10 cellular contexts compared by ENCODE assay signal in genomic region chr5:415928-416635, GRCh38. TPM values are rescaled to one million over a fixed set of nuclear protein-coding genes. Genes with fewer than 3 reads are reported as not detected.
A peak's percentile ranks its signal among the peaks of the same experiment; 100 is the strongest.
DNase-seq lines count a peak whose midpoint lies in the region; ATAC-seq, FAIRE-seq and TF ChIP-seq lines count a peak whose summit lies in the region.
"Had no signal": no experiment of that assay in that cellular context is flagged by ENCODE, and none has a peak within 500 bp of the region (broad histone marks: within the 10 kb centered on the region; RNA-seq: fewer than 3 reads in every experiment).

No MANE protein-coding gene starts in this region.

- H3K79me2 ChIP-seq in smooth muscle cell (ENCODE audit: low read depth): no peaks in the 10 kb centered on the region

- H3K27ac ChIP-seq in HEK293 (ENCODE audit: extremely low read depth, low read depth, low read length): peak overlapping the region; percentile 93
- peak overlapping the region; percentile 98 for H3K27ac ChIP-seq in SK-N-MC
- no peak overlapping the region for H3K27ac ChIP-seq in kidney (ENCODE audit: low read depth in 2 of 2, low read length in 2 of 2)
- H3K27ac ChIP-seq in smooth muscle cell (ENCODE audit: low read depth): peak overlapping the region; percentile 89

- H3K4me2 ChIP-seq in smooth muscle cell: peak overlapping the region; percentile 60

- no peaks in the 10 kb centered on the region for H3K9me3 Mint-ChIP-seq in Caco-2 (ENCODE audit: unreplicated experiment)

- H3K9ac ChIP-seq in SK-N-MC (ENCODE audit: insufficient read length): no peak overlapping the region
- H3K9ac ChIP-seq in kidney (ENCODE audit: low read length in 2 of 2): no peak overlapping the region
- no peak overlapping the region for H3K9ac ChIP-seq in smooth muscle cell (ENCODE audit: low read depth)

- ATAC-seq in GM21786 (IDR thresholded peaks at IDR 0.05; ENCODE audit: unreplicated experiment): no peak
- ATAC-seq in HG03469 (IDR thresholded peaks at IDR 0.05; ENCODE audit: unreplicated experiment): no peak

- CTCF ChIA-PET in HEK293 (lab: Yijun Ruan, JAX): interaction anchor here (0.7 to 1.1 kb wide), 2 partner anchors 95 to 188 kb away, joined by 3 to 4 read pairs; partner anchors contain the start of gene AHRR
- CTCF ChIA-PET in Caco-2 (lab: Charles Lee): no interaction called here

- no peak overlapping the region for H3K27ac Mint-ChIP-seq in Caco-2 (ENCODE audit: unreplicated experiment)

- peaks cover 17% of the 10 kb centered on the region for H3F3A ChIP-seq in smooth muscle cell (ENCODE audit: low read depth)

- no peak for TF ChIP-seq CTCF in HEK293 (tag by site-specific recombination; IDR thresholded peaks at IDR 0.05)
- TF ChIP-seq CTCF in kidney (IDR thresholded peaks at IDR 0.05; ENCODE audit: borderline replicate concordance, extremely low read depth, insufficient read depth): no peak
- no peak for TF ChIP-seq CTCF in smooth muscle cell (IDR thresholded peaks at IDR 0.05; ENCODE audit: borderline replicate concordance, insufficient read depth, poor library complexity, severe bottlenecking)
- TF ChIP-seq CTCF in Caco-2 (IDR thresholded peaks at IDR 0.05; ENCODE audit: insufficient read depth in 1 of 2, low read depth in 1 of 2, low read length in 1 of 2, severe bottlenecking in 1 of 2, unreplicated experiment in 1 of 2): no peak

- no peak overlapping the region for H2AFZ ChIP-seq in smooth muscle cell (ENCODE audit: low read depth)

- H3K4me3 Mint-ChIP-seq in Caco-2 (ENCODE audit: unreplicated experiment): no peak overlapping the region

- DNase-seq in SK-N-MC (ENCODE audit: low read depth, low spot score): no peak
- DNase-seq in kidney: peak; percentile 51
- DNase-seq in smooth muscle cell (lab: John Stamatoyannopoulos, UW; ENCODE audit: unreplicated experiment): no peak
- DNase-seq in Caco-2: no peak
- DNase-seq: central memory CD4-positive, alpha-beta T cell; MM.1S; NCI-H69 had no signal

- POLR2A ChIA-PET in HEK293 (lab: Yijun Ruan, JAX) (no interaction called here), Caco-2 (lab: Charles Lee) (no interaction called here)

- FAIRE-seq in kidney (lab: Jason Lieb, UNC): no peak

- no peaks in the 10 kb centered on the region for H3K27me3 ChIP-seq in smooth muscle cell (ENCODE audit: low read depth)
- H3K27me3 ChIP-seq in Caco-2 (replicated peaks; ENCODE audit: control insufficient read depth, insufficient read depth, low read length): no peaks in the 10 kb centered on the region

- BruUV-seq in Caco-2 (replicated peaks; lab: Mats Ljungman, UMichigan): no TSS peak

- H3K9me3 ChIP-seq in HEK293 (ENCODE audit: control insufficient read depth, insufficient read depth, low read depth, low read length) (no peaks in the 10 kb centered on the region), SK-N-MC (ENCODE audit: low read depth, low read length) (no peaks in the 10 kb centered on the region), kidney (ENCODE audit: control insufficient read depth in 1 of 2, low read length in 2 of 2) (no peaks in the 10 kb centered on the region), smooth muscle cell (replicated peaks; ENCODE audit: low read depth) (no peaks in the 10 kb centered on the region), Caco-2 (no peaks in the 10 kb centered on the region)

- H3K36me3 Mint-ChIP-seq in Caco-2 (ENCODE audit: insufficient read depth, unreplicated experiment): no peaks in the 10 kb centered on the region

- H3K4me1 ChIP-seq in HEK293 (ENCODE audit: control insufficient read depth, insufficient read depth, low read length) (peaks cover 11% of the 10 kb centered on the region; the same call in 1 of the 2 replicates), kidney (ENCODE audit: control insufficient read depth in 1 of 2, insufficient read depth in 1 of 2, low read depth in 1 of 2, low read length in 2 of 2) (no peaks in the 10 kb centered on the region), smooth muscle cell (ENCODE audit: low read depth) (peaks cover 26% of the 10 kb centered on the region), Caco-2 (peaks cover 8% of the 10 kb centered on the region; the same call in 1 of the 2 replicates)

- no peaks in the 10 kb centered on the region for H4K20me1 ChIP-seq in smooth muscle cell (ENCODE audit: low read depth)

- peaks cover under 1% of the 10 kb centered on the region for H3K27me3 Mint-ChIP-seq in Caco-2 (ENCODE audit: insufficient read depth, unreplicated experiment)

- peaks cover 0 to 15% of the 10 kb centered on the region in 2 experiments; a peak in 1 of 3 replicates for H3K36me3 ChIP-seq in HEK293 (ENCODE audit: control insufficient read depth in 2 of 2, insufficient read depth in 1 of 2, low read length in 2 of 2)
- peaks cover 15% of the 10 kb centered on the region; the same call in 1 of the 2 replicates for H3K36me3 ChIP-seq in SK-N-MC (ENCODE audit: insufficient read depth, low read length)
- no peaks in the 10 kb centered on the region for H3K36me3 ChIP-seq in kidney (ENCODE audit: control insufficient read depth in 1 of 2, insufficient read depth in 2 of 2, low read length in 2 of 2)
- H3K36me3 ChIP-seq in smooth muscle cell (ENCODE audit: low read depth): no peaks in the 10 kb centered on the region
- no peaks in the 10 kb centered on the region for H3K36me3 ChIP-seq in Caco-2 (ENCODE audit: control insufficient read depth, insufficient read depth, low read length)

- H3K4me1 Mint-ChIP-seq in Caco-2 (ENCODE audit: low read depth, unreplicated experiment): no peaks in the 10 kb centered on the region

- 60% methylated on average over 24 of the region's 24 CpGs for WGBS in smooth muscle cell (ENCODE audit: low lambda C conversion rate)

- intact Hi-C loops in kidney (cut with DNase I) (no loop called here), Caco-2 (cut with micrococcal nuclease; ENCODE audit: unreplicated experiment) (no loop called here)

- H3K4me3 ChIP-seq in HEK293 (ENCODE audit: low read depth, low read length) (no peak overlapping the region), SK-N-MC (peak overlapping the region; percentile 42), kidney (ENCODE audit: low read length in 2 of 2) (no peak overlapping the region), smooth muscle cell (no peak overlapping the region), Caco-2 (ENCODE audit: low read depth, low read length) (no peak overlapping the region)

TF ChIP-seq in HEK293, 187 proteins besides CTCF, POLR2A, EP300 and RAD21 (continues in another document):
- TF ChIP-seq TSHZ1 (tag by site-specific recombination; IDR thresholded peaks at IDR 0.05; ENCODE audit: borderline replicate concordance): no peak
- TF ChIP-seq ZBTB48 (tag by site-specific recombination; IDR thresholded peaks at IDR 0.05): peak; percentile 10; the same call in 1 of the 2 replicates
- TF ChIP-seq ZNF274 (IDR thresholded peaks at IDR 0.05; ENCODE audit: low read length): no peak
- TF ChIP-seq ZNF274 (tag by site-specific recombination; IDR thresholded peaks at IDR 0.05; ENCODE audit: borderline replicate concordance): no peak
- TF ChIP-seq ZNF549 (tag by site-specific recombination; IDR thresholded peaks at IDR 0.05): no peak
- TF ChIP-seq GLIS1 (tag by site-specific recombination; IDR thresholded peaks at IDR 0.05): no peak
- TF ChIP-seq PBX3 (CRISPR knock-in tag; IDR thresholded peaks at IDR 0.05): 0 out of 2 replicates have a peak, but pooled peaks have one; percentile 28
- TF ChIP-seq ZNF324 (tag by site-specific recombination; IDR thresholded peaks at IDR 0.05): no peak
- TF ChIP-seq HOXD13 (CRISPR knock-in tag; IDR thresholded peaks at IDR 0.05; ENCODE audit: borderline replicate concordance): no peak
- no peak for TF ChIP-seq ZNF624 (tag by site-specific recombination; IDR thresholded peaks at IDR 0.05)

RNA-seq across cellular contexts. Expression of gene EXOC3, which starts 26.9 kb away (rescaled TPM):
- total RNA-seq in kidney: 71.5 TPM
- 40.5 TPM for polyA plus RNA-seq in kidney (ENCODE audit: insufficient read depth, low read depth, low replicate concordance)
- total RNA-seq in smooth muscle cell: 22.6 and 30.5 TPM in 2 replicates
- polyA plus RNA-seq in smooth muscle cell: 22.9 and 23.6 TPM in 2 replicates
- total RNA-seq in Caco-2 (2022): 41.9 and 44.5 TPM in 2 replicates

Comparison
In these comparisons a context has a peak if more than half of its experiments do, and no peak if none do; other contexts are left out.
1. H3K27ac ChIP-seq: peak in HEK293 (single experiment), SK-N-MC (single experiment) and smooth muscle cell (single experiment); none in kidney (0 of 2).